8 cellular contexts compared by ENCODE assay signal in the genomic region with DNA sequence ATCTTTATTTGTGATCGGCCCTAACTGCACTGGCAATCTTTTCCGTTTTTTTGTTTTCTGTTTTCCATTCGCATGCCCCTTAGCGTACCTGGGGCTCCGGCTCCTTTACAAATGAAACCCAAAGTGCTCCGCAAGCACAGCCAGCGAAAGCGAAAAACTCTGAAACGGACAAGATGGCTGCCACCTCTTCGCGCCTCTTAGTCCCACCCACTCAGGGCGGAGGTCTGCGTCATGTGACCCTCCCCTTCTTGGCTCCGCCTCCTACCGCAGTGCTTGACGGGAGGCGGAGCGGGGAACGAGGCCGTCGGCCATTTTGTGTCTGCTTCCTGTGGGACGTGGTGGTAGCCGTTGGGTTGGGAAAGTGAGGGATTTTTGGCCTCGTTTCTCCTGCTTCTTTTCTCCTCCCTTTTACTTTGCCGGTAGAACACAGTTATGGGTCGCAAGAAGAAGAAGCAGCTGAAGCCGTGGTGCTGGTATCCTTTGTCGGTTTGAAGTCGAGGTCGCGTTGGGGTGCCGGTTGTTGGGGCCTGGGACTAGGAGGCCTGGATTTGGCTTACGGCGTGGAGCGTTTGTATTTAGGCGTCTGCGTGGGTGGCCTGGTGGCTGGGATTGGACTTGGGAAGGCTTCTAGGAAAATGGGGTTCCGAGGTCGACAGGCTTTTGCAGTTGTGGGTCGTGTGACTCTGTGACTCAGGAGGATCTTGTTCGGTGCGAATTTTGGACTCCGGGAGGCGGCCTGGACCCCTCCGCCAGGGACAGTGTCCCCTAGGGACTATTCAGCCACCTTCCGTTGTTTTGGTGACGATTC. TPM values are rescaled to one million over a fixed set of nuclear protein-coding genes. Genes with fewer than 3 reads are reported as not detected.
DNase-seq lines count a peak whose midpoint lies in the region; ATAC-seq and TF ChIP-seq lines count a peak whose summit lies in the region.

A gene (plus strand): TSS at position 304 of the 808 bp plus-strand sequence. CDS start 129 bp downstream, at position 433.

- TF ChIP-seq CTCF in AG04449 (IDR thresholded peaks at IDR 0.05; ENCODE audit: insufficient read depth, low read length, missing control alignments) (no peak), activated B cell treated with CpG ODN at 0.5 μM for 24 hours (IDR thresholded peaks at IDR 0.05) (no peak)

- CTCF ChIA-PET in AG04449 (lab: Yijun Ruan, JAX), result interaction anchor here (1.5 to 2.0 kb wide), 2 partner anchors 24 to 97 kb away, joined by 3 to 8 read pairs; no protein-coding TSS in a partner anchor
- CTCF ChIA-PET in activated B cell treated with CpG ODN at 0.5 μM for 24 hours (lab: Charles Lee), result interaction anchor here (1.0 to 1.6 kb wide), 3 partner anchors 31 to 97 kb away, joined by 3 to 6 read pairs (median 5); a partner anchor contains a TSS

- H3K9me3 Mint-ChIP-seq in activated B cell treated with CpG ODN at 0.5 μM for 24 hours (no peaks in the 10 kb centered on the region), immature natural killer cell (no peaks in the 10 kb centered on the region)

- H3K36me3 Mint-ChIP-seq in activated B cell treated with CpG ODN at 0.5 μM for 24 hours (ENCODE audit: low read depth), result peaks cover 45% of the 10 kb centered on the region
- peaks cover 7 to 25% (median 9%) of the 10 kb centered on the region in 3 donors for H3K36me3 Mint-ChIP-seq in immature natural killer cell

- H3K4me1 Mint-ChIP-seq in activated B cell treated with CpG ODN at 0.5 μM for 24 hours, result peaks cover 40% of the 10 kb centered on the region
- H3K4me1 Mint-ChIP-seq in immature natural killer cell, result peaks cover 46 to 54% of the 10 kb centered on the region in 2 donors

- DNase-seq in AG04449 (ENCODE audit: low read depth, low spot score) (peak; percentile 75), NCI-H345 (lab: John Stamatoyannopoulos, UW) (peak; percentile 98), activated B cell treated with CpG ODN at 0.5 μM for 24 hours (peak; percentile 89), caudate nucleus (lab: John Stamatoyannopoulos, UW) (peak in 60 of 61 donors; percentile 49 to 95 (median 89)), immature natural killer cell (peak; percentile 95 to 96 (median 95)), smooth muscle cell of the brain vasculature (ENCODE audit: low read depth, low spot score) (peak; percentile 92)

- H3K27me3 Mint-ChIP-seq in activated B cell treated with CpG ODN at 0.5 μM for 24 hours (no peaks in the 10 kb centered on the region), immature natural killer cell (ENCODE audit: low read depth in 3 of 3) (peaks cover 11 to 20% (median 11%) of the 10 kb centered on the region in 3 donors)

- H3K27ac Mint-ChIP-seq in activated B cell treated with CpG ODN at 0.5 μM for 24 hours (peak within 1 kb of the TSS; percentile 99), immature natural killer cell (peak within 1 kb of the TSS; percentile 99 to 100 (median 99))

- H3K27ac ChIP-seq in caudate nucleus (ENCODE audit: low read depth, low read length), result peak within 1 kb of the TSS; percentile 96

- peak within 1 kb of the TSS; percentile 88 for H3K4me3 ChIP-seq in AG04449 (ENCODE audit: low read depth, low read length)

- peak within 1 kb of the TSS; percentile 98 for H3K4me3 Mint-ChIP-seq in activated B cell treated with CpG ODN at 0.5 μM for 24 hours
- H3K4me3 Mint-ChIP-seq in immature natural killer cell, result peak within 1 kb of the TSS; percentile 98 to 100 (median 100)

- ATAC-seq in GM18907 (IDR thresholded peaks at IDR 0.05; ENCODE audit: unreplicated experiment), result peak; percentile 91
- ATAC-seq in HG03175 (IDR thresholded peaks at IDR 0.05; ENCODE audit: unreplicated experiment), result peak; percentile 90
- peak; percentile 98 for ATAC-seq in activated B cell treated with CpG ODN at 0.5 μM for 24 hours (ENCODE audit: low read depth)

- intact Hi-C loops in activated B cell treated with CpG ODN at 0.5 μM for 24 hours (cut with micrococcal nuclease), result loop anchor here (1.0 kb wide), 5 partner anchors 8 to 173 kb away; a partner anchor contains a TSS

- POLR2A ChIA-PET in AG04449 (lab: Yijun Ruan, JAX) (interaction anchor here (1.0 kb wide), 1 partner anchor 8 kb away, joined by 8 read pairs; no protein-coding TSS in a partner anchor), activated B cell treated with CpG ODN at 0.5 μM for 24 hours (lab: Charles Lee) (interaction anchor here (0.7 to 2.0 kb wide), 8 partner anchors 8 to 343 kb away, joined by 3 to 31 read pairs (median 4); a partner anchor contains a TSS)

RNA-seq across cellular contexts. Expression of the gene that starts here (rescaled TPM):
- total RNA-seq in activated B cell treated with CpG ODN at 0.5 μM for 24 hours, result 231 and 276 TPM in 2 replicates
- 100 to 1,000 TPM; 155 to 223 (median 221) TPM for polyA plus RNA-seq in immature natural killer cell

Comparison
In these comparisons a context has a peak if more than half of its experiments do, and no peak if none do; other contexts are left out.
1. Peak in every context shown above with its lines: DNase-seq, ATAC-seq, H3K4me3 ChIP-seq and H3K27ac ChIP-seq.